Comparison of ENCODE assay signal across 8 cellular contexts in genomic region chr1:39195166-39196111, GRCh38. TPM values are rescaled to one million over a fixed set of nuclear protein-coding genes. Genes with fewer than 3 reads are reported as not detected.
A peak's percentile ranks its signal among the peaks of the same experiment; 100 is the strongest.
DNase-seq lines count a peak whose midpoint lies in the region; ATAC-seq and TF ChIP-seq lines count a peak whose summit lies in the region.

No MANE protein-coding gene starts in this region.

- ATAC-seq in CD8-positive, alpha-beta T cell = no peak
- no peak for ATAC-seq in GM18498 (IDR thresholded peaks at IDR 0.05; ENCODE audit: unreplicated experiment)

- no peak overlapping the region for H3K4me2 ChIP-seq in neuronal stem cell (ENCODE audit: insufficient read depth, low read length, poor library complexity, severe bottlenecking)

- no peak overlapping the region for H3K4ac ChIP-seq in neuronal stem cell (ENCODE audit: low read length)

- H3K27me3 Mint-ChIP-seq in CD8-positive, alpha-beta T cell (ENCODE audit: low read depth) = no peaks in the 10 kb centered on the region
- no peaks in the 10 kb centered on the region for H3K27me3 Mint-ChIP-seq in osteocyte (ENCODE audit: unreplicated experiment)
- peaks cover 0 to 2% (median 2%) of the 10 kb centered on the region in 3 donors for H3K27me3 Mint-ChIP-seq in CD14-positive monocyte (ENCODE audit: low read depth in 3 of 3)

- H3K27ac ChIP-seq in CD8-positive, alpha-beta T cell (ENCODE audit: low read depth, low read length) = peak overlapping the region; percentile 48
- peak overlapping the region; percentile 28 for H3K27ac ChIP-seq in colonic mucosa
- no peak overlapping the region for H3K27ac ChIP-seq in neuronal stem cell (replicated peaks; ENCODE audit: low read length)

- no peak overlapping the region for H2BK5ac ChIP-seq in neuronal stem cell (ENCODE audit: low read length)

- peak overlapping the region; percentile 91 for H3K27ac Mint-ChIP-seq in CD8-positive, alpha-beta T cell
- peak overlapping the region; percentile 96 for H3K27ac Mint-ChIP-seq in osteocyte (ENCODE audit: unreplicated experiment)
- H3K27ac Mint-ChIP-seq in CD14-positive monocyte = peak overlapping the region in 2 of 7 donors; percentile 56 to 79

- peak in 1 of 7 experiments; percentile 44 for DNase-seq in CD8-positive, alpha-beta T cell
- DNase-seq in OCI-M1 (lab: John Stamatoyannopoulos, UW) (peak; percentile 56), colonic mucosa (no peak), osteocyte (ENCODE audit: extremely low spot score, unreplicated experiment) (no peak), neuronal stem cell (ENCODE audit: low spot score) (no peak), CD14-positive monocyte (ENCODE audit: low spot score) (no peak), G401 (ENCODE audit: low spot score) (no peak)

- no peak for TF ChIP-seq CTCF in CD8-positive, alpha-beta T cell (IDR thresholded peaks at IDR 0.05)
- no peak for TF ChIP-seq CTCF in colonic mucosa (IDR thresholded peaks at IDR 0.05)
- no peak for TF ChIP-seq CTCF in osteocyte (IDR thresholded peaks at IDR 0.05)
- no peak for TF ChIP-seq CTCF in CD14-positive monocyte (IDR thresholded peaks at IDR 0.05)

- no peaks in the 10 kb centered on the region for H3K9me3 Mint-ChIP-seq in CD8-positive, alpha-beta T cell
- no peaks in the 10 kb centered on the region for H3K9me3 Mint-ChIP-seq in osteocyte (ENCODE audit: unreplicated experiment)
- H3K9me3 Mint-ChIP-seq in CD14-positive monocyte = no peaks in the 10 kb centered on the region

- no peak overlapping the region for H4K91ac ChIP-seq in neuronal stem cell (ENCODE audit: low read depth, low read length, poor library complexity)

- H4K8ac ChIP-seq in neuronal stem cell (ENCODE audit: low read depth, low read length) = no peak overlapping the region

- H3K14ac ChIP-seq in neuronal stem cell (ENCODE audit: low read length) = no peak overlapping the region

- no peaks in the 10 kb centered on the region for H3K9me3 ChIP-seq in CD8-positive, alpha-beta T cell (ENCODE audit: low read length)
- H3K9me3 ChIP-seq in colonic mucosa = no peaks in the 10 kb centered on the region
- no peaks in the 10 kb centered on the region for H3K9me3 ChIP-seq in neuronal stem cell (replicated peaks in 1 of 2; ENCODE audit: control insufficient read depth in 2 of 2, insufficient read depth in 1 of 2, low read depth in 1 of 2, low read length in 2 of 2)

- no peaks in the 10 kb centered on the region for H3K36me3 ChIP-seq in CD8-positive, alpha-beta T cell (ENCODE audit: insufficient read depth, low read length)
- H3K36me3 ChIP-seq in colonic mucosa = no peaks in the 10 kb centered on the region
- H3K36me3 ChIP-seq in neuronal stem cell (replicated peaks in 1 of 2; ENCODE audit: control insufficient read depth in 2 of 2, insufficient read depth in 2 of 2, low read length in 2 of 2) = no peaks in the 10 kb centered on the region

- CTCF ChIA-PET in CD8-positive, alpha-beta T cell (lab: Charles Lee) = interaction anchor here (0.6 to 15.5 kb wide), 11 partner anchors 10 to 195 kb away, joined by 3 to 622 read pairs (median 9); partner anchors contain the start of gene MACF1

- no peak overlapping the region for H2BK120ac ChIP-seq in neuronal stem cell (ENCODE audit: low read depth, low read length)

- no peaks in the 10 kb centered on the region for H3K36me3 Mint-ChIP-seq in CD8-positive, alpha-beta T cell
- H3K36me3 Mint-ChIP-seq in osteocyte (ENCODE audit: unreplicated experiment) (no peaks in the 10 kb centered on the region), CD14-positive monocyte (no peaks in the 10 kb centered on the region)

- H2BK15ac ChIP-seq in neuronal stem cell (ENCODE audit: low read length) = no peak overlapping the region

- H3K18ac ChIP-seq in neuronal stem cell (ENCODE audit: low read length) = no peak overlapping the region

- no peak overlapping the region for H2AFZ ChIP-seq in neuronal stem cell (ENCODE audit: low read length)

- H2AK5ac ChIP-seq in neuronal stem cell (ENCODE audit: low read depth, low read length) = no peak overlapping the region

- WGBS in neuronal stem cell (ENCODE audit: extremely low coverage in 2 of 2, insufficient read length in 2 of 2, insufficient replicate concordance in 1 of 2), 2 donors = no CpG with 5 or more reads among the region's 5 CpGs

- peaks cover 78% of the 10 kb centered on the region for H3K4me1 Mint-ChIP-seq in CD8-positive, alpha-beta T cell (ENCODE audit: low read depth)
- H3K4me1 Mint-ChIP-seq in osteocyte (ENCODE audit: unreplicated experiment) (peaks cover 69% of the 10 kb centered on the region), CD14-positive monocyte (peaks cover 46% of the 10 kb centered on the region)

- intact Hi-C loops in CD8-positive, alpha-beta T cell (cut with DNase I, micrococcal nuclease) = loop anchor here (1.0 to 10.0 kb wide), 9 partner anchors 10 to 1622 kb away; partner anchors contain the start of genes AKIRIN1 (in 1 of the 2) and PABPC4 (in 1 of the 2)
- intact Hi-C loops in colonic mucosa (cut with DNase I) (no loop called here), CD14-positive monocyte (cut with micrococcal nuclease) (no loop called here)

- H3K9ac ChIP-seq in colonic mucosa (ENCODE audit: low read depth in 2 of 2, low read length in 2 of 2) (no peak overlapping the region), neuronal stem cell (ENCODE audit: low read depth, low read length, poor library complexity) (no peak overlapping the region)

- no peak overlapping the region for H2BK12ac ChIP-seq in neuronal stem cell (ENCODE audit: low read length)

- POLR2A ChIA-PET in CD8-positive, alpha-beta T cell (lab: Charles Lee) = interaction anchor here (0.7 to 4.8 kb wide), 4 partner anchors 9 to 1151 kb away, joined by 3 to 35 read pairs (median 16); partner anchors contain the start of gene MACF1

- peak overlapping the region; percentile 9 for H3K4me3 ChIP-seq in CD8-positive, alpha-beta T cell (ENCODE audit: low read depth, low read length)
- H3K4me3 ChIP-seq in colonic mucosa = no peak overlapping the region
- H3K4me3 ChIP-seq in neuronal stem cell (ENCODE audit: low read length in 2 of 2) = no peak overlapping the region

- no peak overlapping the region for H3K23ac ChIP-seq in neuronal stem cell (ENCODE audit: low read depth, low read length, poor library complexity)

- in situ Hi-C loops in G401 (cut with HindIII; ENCODE audit: low sequenced_read_pairs) = no loop called here

- H3K79me1 ChIP-seq in neuronal stem cell (ENCODE audit: low read depth, low read length) = peaks cover 6% of the 10 kb centered on the region

- H3K27me3 ChIP-seq in CD8-positive, alpha-beta T cell (ENCODE audit: insufficient read depth, low read length) = no peaks in the 10 kb centered on the region
- no peaks in the 10 kb centered on the region for H3K27me3 ChIP-seq in colonic mucosa
- no peaks in the 10 kb centered on the region for H3K27me3 ChIP-seq in neuronal stem cell (ENCODE audit: control insufficient read depth in 3 of 3, insufficient read depth in 3 of 3, low read depth in 1 of 3, low read length in 3 of 3)

- H3K4me3 Mint-ChIP-seq in CD8-positive, alpha-beta T cell = peak overlapping the region; percentile 43
- no peak overlapping the region for H3K4me3 Mint-ChIP-seq in osteocyte (ENCODE audit: unreplicated experiment)
- no peak overlapping the region for H3K4me3 Mint-ChIP-seq in CD14-positive monocyte

- peaks cover 66% of the 10 kb centered on the region for H3K4me1 ChIP-seq in CD8-positive, alpha-beta T cell (ENCODE audit: insufficient read depth, low read length)
- H3K4me1 ChIP-seq in colonic mucosa (peaks cover 10% of the 10 kb centered on the region), neuronal stem cell (ENCODE audit: control insufficient read depth in 2 of 2, insufficient read depth in 1 of 2, low read depth in 1 of 2, low read length in 2 of 2) (peaks cover 6 to 11% of the 10 kb centered on the region in 2 donors)

RNA-seq across cellular contexts. Expression of gene MACF1, which starts 9.1 kb away (rescaled TPM):
- 100 to 1,000 TPM; 184 to 193 TPM for total RNA-seq in CD8-positive, alpha-beta T cell
- total RNA-seq in colonic mucosa (100 to 1,000 TPM; 107 to 148 TPM), osteocyte (431 and 452 TPM in 2 replicates)
- 51.9 TPM for polyA plus RNA-seq in neuronal stem cell (2013, experiment 1 of 2)
- polyA plus RNA-seq in neuronal stem cell (2013, experiment 2 of 2) = 52.8 TPM
- polyA plus RNA-seq in CD14-positive monocyte = 1 to 10 TPM; 3.4 to 4.5 TPM
- total RNA-seq in G401 (2014; rRNA removed; shearing (Covaris generic)) = 89.7 and 134 TPM in 2 replicates

Comparison
In these comparisons a context has a peak if more than half of its experiments do, and no peak if none do; other contexts are left out.
1. intact Hi-C loops: an anchor here in CD8-positive, alpha-beta T cell (1.0 to 10.0 kb wide); none called in colonic mucosa and CD14-positive monocyte.